In genomic region chr4:74400395-74400794, GRCh38 we compare ENCODE assay signal across 2 cellular contexts.
TF ChIP-seq lines count a peak whose summit lies in the region.

No MANE protein-coding gene starts in this region.

TF ChIP-seq in SK-N-SH treated with all-trans-retinoic acid at 6 μM for 48 hours, 23 proteins besides CTCF, POLR2A, EP300 and RAD21 (continued from another document):
- no peak for TF ChIP-seq PATZ1 (CRISPR knock-in tag; IDR thresholded peaks at IDR 0.05; ENCODE audit: borderline replicate concordance)
- TF ChIP-seq, protein P1, sequence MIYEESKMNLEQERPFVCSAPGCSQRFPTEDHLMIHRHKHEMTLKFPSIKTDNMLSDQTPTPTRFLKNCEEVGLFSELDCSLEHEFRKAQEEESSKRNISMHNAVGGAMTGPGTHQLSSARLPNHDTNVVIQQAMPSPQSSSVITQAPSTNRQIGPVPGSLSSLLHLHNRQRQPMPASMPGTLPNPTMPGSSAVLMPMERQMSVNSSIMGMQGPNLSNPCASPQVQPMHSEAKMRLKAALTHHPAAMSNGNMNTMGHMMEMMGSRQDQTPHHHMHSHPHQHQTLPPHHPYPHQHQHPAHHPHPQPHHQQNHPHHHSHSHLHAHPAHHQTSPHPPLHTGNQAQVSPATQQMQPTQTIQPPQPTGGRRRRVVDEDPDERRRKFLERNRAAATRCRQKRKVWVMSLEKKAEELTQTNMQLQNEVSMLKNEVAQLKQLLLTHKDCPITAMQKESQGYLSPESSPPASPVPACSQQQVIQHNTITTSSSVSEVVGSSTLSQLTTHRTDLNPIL (CRISPR knock-in tag; IDR thresholded peaks at IDR 0.05; ENCODE audit: low read depth), result no peak
- no peak for TF ChIP-seq SNAI2 (CRISPR knock-in tag; IDR thresholded peaks at IDR 0.05)
- no peak for TF ChIP-seq ESRRG (CRISPR knock-in tag; IDR thresholded peaks at IDR 0.05)
- no peak for TF ChIP-seq PPARA (CRISPR knock-in tag; IDR thresholded peaks at IDR 0.05; ENCODE audit: borderline replicate concordance)
- no peak for TF ChIP-seq TCF4 (CRISPR knock-in tag; IDR thresholded peaks at IDR 0.05; ENCODE audit: borderline replicate concordance)
TF ChIP-seq in SK-N-SH treated with all-trans-retinoic acid at 6 μM for 48 hours: peak in this region for 0.

TF ChIP-seq in SK-N-SH, 30 proteins besides CTCF, POLR2A, EP300 and RAD21 (continued from another document):
- TF ChIP-seq FOXM1 (IDR thresholded peaks at IDR 0.05; ENCODE audit: low read depth), result no peak
- TF ChIP-seq RCOR1 (IDR thresholded peaks at IDR 0.05; ENCODE audit: low read length), result no peak
- TF ChIP-seq, protein P2, sequence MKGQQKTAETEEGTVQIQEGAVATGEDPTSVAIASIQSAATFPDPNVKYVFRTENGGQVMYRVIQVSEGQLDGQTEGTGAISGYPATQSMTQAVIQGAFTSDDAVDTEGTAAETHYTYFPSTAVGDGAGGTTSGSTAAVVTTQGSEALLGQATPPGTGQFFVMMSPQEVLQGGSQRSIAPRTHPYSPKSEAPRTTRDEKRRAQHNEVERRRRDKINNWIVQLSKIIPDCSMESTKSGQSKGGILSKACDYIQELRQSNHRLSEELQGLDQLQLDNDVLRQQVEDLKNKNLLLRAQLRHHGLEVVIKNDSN (IDR thresholded peaks at IDR 0.05; ENCODE audit: borderline replicate concordance, low read depth), result no peak
- no peak for TF ChIP-seq GATA2 (CRISPR knock-in tag; IDR thresholded peaks at IDR 0.05)
- no peak for TF ChIP-seq TCF12 (IDR thresholded peaks at IDR 0.05)
- TF ChIP-seq NRF1 (IDR thresholded peaks at IDR 0.05; ENCODE audit: low read depth, low read length), result no peak
- no peak for TF ChIP-seq TAF1 (IDR thresholded peaks at IDR 0.05; ENCODE audit: borderline replicate concordance, low read depth, low read length)
- no peak for TF ChIP-seq ELF1 (IDR thresholded peaks at IDR 0.05)
- no peak for TF ChIP-seq USF2 (IDR thresholded peaks at IDR 0.05; ENCODE audit: borderline replicate concordance, low read depth, low read length)
